ENCODE assay signal across 8 cellular contexts in genomic region chr9:27528278-27528885, GRCh38. TPM values are rescaled to one million over a fixed set of nuclear protein-coding genes. Genes with fewer than 3 reads are reported as not detected.
DNase-seq lines count a peak whose midpoint lies in the region; ATAC-seq lines count a peak whose summit lies in the region.

No MANE protein-coding gene starts in this region.

- H3K4me1 ChIP-seq in mesodermal cell (ENCODE audit: control insufficient read depth, insufficient read depth, low read length, poor library complexity, severe bottlenecking), result peaks cover 2% of the 10 kb centered on the region

- peak overlapping the region; percentile 30 for H3K27ac ChIP-seq in mesodermal cell (ENCODE audit: low read depth, low read length, severe bottlenecking)

- H3K4me3 ChIP-seq in Jurkat, Clone E6-1 (ENCODE audit: low read length), result peak overlapping the region; percentile 41
- peak overlapping the region; percentile 79 for H3K4me3 ChIP-seq in mesodermal cell (ENCODE audit: extremely low read depth, insufficient read depth, low read length, poor library complexity, severe bottlenecking)

- ATAC-seq in GM21526 (IDR thresholded peaks at IDR 0.05; ENCODE audit: low FRiP score, unreplicated experiment), result peak; percentile 51

- peak; percentile 29 for DNase-seq in CMK (ENCODE audit: low read depth)
- peak; percentile 7 for DNase-seq in Jurkat, Clone E6-1 (ENCODE audit: low read depth, low spot score)
- DNase-seq in activated T-cell treated with anti-CD3 and anti-CD28 coated beads for 1 hour (ENCODE audit: low read depth), result peak; percentile 25
- peak; percentile 34 for DNase-seq in epidermal melanocyte (ENCODE audit: insufficient read length, low spot score)
- peak; percentile 39 for DNase-seq in stimulated activated CD8-positive, alpha-beta memory T cell treated with anti-CD3 and anti-CD28 coated beads, Interleukin-4, amount 100 ng/mL, for 24 hours (ENCODE audit: low read depth)
- no peak for DNase-seq in dedifferentiated amniotic fluid mesenchymal stem cell (ENCODE audit: extremely low spot score)

- H3K36me3 ChIP-seq in mesodermal cell (ENCODE audit: control insufficient read depth, insufficient read depth, low read length), result no peaks in the 10 kb centered on the region

- 0 to 3% methylated on average over 12 to 13 of the region's 34 CpGs for WGBS in mesodermal cell (ENCODE audit: insufficient coverage in 2 of 2), 2 experiments

- no peaks in the 10 kb centered on the region for H3K9me3 ChIP-seq in mesodermal cell (ENCODE audit: control insufficient read depth, low read length)

RNA-seq across cellular contexts. Expression of gene MOB3B, which starts 1.2 kb away (rescaled TPM):
- polyA plus RNA-seq in Jurkat, Clone E6-1 (2012; ENCODE audit: insufficient read depth, insufficient read length), result 0.17 TPM
- polyA plus RNA-seq in mesodermal cell (2013, experiment 1 of 2), result 3.8 TPM
- polyA plus RNA-seq in mesodermal cell (2013, experiment 2 of 2), result 3.5 TPM

RNA-seq across cellular contexts. Expression of gene IFNK, which starts 4.3 kb away (rescaled TPM):
- polyA plus RNA-seq in Jurkat, Clone E6-1 (2012; ENCODE audit: insufficient read depth, insufficient read length), result not detected
- polyA plus RNA-seq in mesodermal cell (2013, experiment 1 of 2), result not detected
- not detected for polyA plus RNA-seq in mesodermal cell (2013, experiment 2 of 2)

RNA-seq across cellular contexts. Expression of gene C9orf72, which starts 44.9 kb away (rescaled TPM):
- polyA plus RNA-seq in Jurkat, Clone E6-1 (2012; ENCODE audit: insufficient read depth, insufficient read length), result 12.0 TPM
- polyA plus RNA-seq in mesodermal cell (2013, experiment 1 of 2), result 18.1 TPM
- polyA plus RNA-seq in mesodermal cell (2013, experiment 2 of 2), result 19.5 TPM
